22 cellular contexts compared by ENCODE assay signal in genomic region chr12:12627308-12627827, GRCh38.
"Had no signal": no experiment of that assay in that cellular context is flagged by ENCODE, and none has a peak within 500 bp of the region (broad histone marks: within the 10 kb centered on the region; RNA-seq: fewer than 3 reads in every experiment).

No MANE protein-coding gene starts in this region.

- H3K27me3 Mint-ChIP-seq: T-cell had no signal

- H3K36me3 ChIP-seq: MG63, SJSA1 had no signal

- H3K4me3 ChIP-seq: MG63, SJSA1, SK-N-MC had no signal

- H3K27ac ChIP-seq: SJSA1, SK-N-MC had no signal

- H3K9me3 ChIP-seq: SJSA1 had no signal

- H3K27me3 ChIP-seq: MG63, SJSA1 had no signal

- DNase-seq: Karpas-422, KG1, NCI-H1092, NCI-H1105 treated with DMSO at 0.1 percent for 48 hours, NCI-H1417 treated with DMSO at 0.1 percent for 48 hours, NCI-H146, NCI-H1694 treated with DMSO at 0.1 percent for 48 hours, NCI-H2029, NCI-H2081 treated with DMSO at 0.1 percent for 48 hours, NCI-H2227 treated with DMSO at 0.1 percent for 48 hours, NCI-H524, NCI-H526 treated with DMSO at 0.1 percent for 48 hours, NCI-H748 treated with DMSO at 0.1 percent for 48 hours, Right ventricle myocardium superior, RPMI8226, SIG-M5, T-cell had no signal

- ATAC-seq: HepG2, T-cell had no signal

- FAIRE-seq: HepG2, RCC 7860 had no signal
